In the genomic region with DNA sequence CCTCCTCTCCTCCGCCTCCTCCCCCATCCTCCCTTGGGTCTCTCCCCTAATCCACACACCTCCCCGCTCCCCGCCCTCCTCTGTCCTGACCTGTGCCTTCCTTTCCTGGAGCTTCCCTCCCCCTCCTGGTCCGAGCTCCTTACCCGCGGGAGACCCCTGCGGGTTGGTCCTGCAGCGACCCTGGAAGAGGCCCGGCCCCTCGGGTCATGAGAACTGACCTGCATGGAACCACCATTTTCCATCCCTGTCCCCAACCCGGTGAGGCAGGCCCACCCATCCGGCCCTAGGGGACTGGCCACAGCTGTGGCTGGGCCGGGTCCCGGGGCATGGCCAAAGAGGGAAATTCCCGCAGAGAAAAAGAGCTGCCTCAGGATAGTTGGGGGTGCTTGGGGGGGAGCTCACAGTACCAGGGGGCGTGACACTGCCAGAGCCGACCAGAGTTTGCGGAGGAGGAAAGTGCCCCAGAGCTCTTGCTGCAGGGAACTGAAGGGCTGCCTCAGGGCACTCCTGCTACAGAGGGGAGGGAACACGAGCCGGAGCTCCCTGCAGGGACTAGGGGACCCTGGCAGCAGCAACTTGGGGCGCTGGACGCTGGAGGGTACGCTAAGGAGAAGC, we compare ENCODE assay signal across 8 cellular contexts. TPM values are rescaled to one million over a fixed set of nuclear protein-coding genes. Genes with fewer than 3 reads are reported as not detected.
DNase-seq lines count a peak whose midpoint lies in the region; ATAC-seq and TF ChIP-seq lines count a peak whose summit lies in the region.

No MANE protein-coding gene starts in this region.

- WGBS in body of pancreas, 2 donors, result 0 to 1% methylated on average over 19 to 23 of the region's 23 CpGs

- intact Hi-C loops in body of pancreas (cut with DNase I), result no loop called here

- TF ChIP-seq CTCF in body of pancreas (IDR thresholded peaks at IDR 0.05), result no peak

- H3K4me1 ChIP-seq in body of pancreas, result peaks cover 34% of the 10 kb centered on the region

- H3K27ac ChIP-seq in body of pancreas, result peak overlapping the region; percentile 78 to 90 (median 86)

- peak; percentile 42 for DNase-seq in NCI-H2196 (lab: John Stamatoyannopoulos, UW; ENCODE audit: unreplicated experiment)
- no peak for DNase-seq in NCI-H2196 treated with DMSO at 0.1 percent for 48 hours (lab: John Stamatoyannopoulos, UW; ENCODE audit: unreplicated experiment)
- DNase-seq in H4 (ENCODE audit: low spot score), result peak; percentile 34
- DNase-seq in NCI-H345 (lab: John Stamatoyannopoulos, UW), result peak; percentile 71
- DNase-seq in body of pancreas, result peak; percentile 44 to 51 (median 46)
- DNase-seq in iPS-NIHi11 (ENCODE audit: low spot score), result peak; percentile 72
- no peak for DNase-seq in skeletal muscle cell (ENCODE audit: low read depth)
- no peak for DNase-seq in NCI-H774 (lab: John Stamatoyannopoulos, UW)

- no peak for TF ChIP-seq POLR2A in body of pancreas (IDR thresholded peaks at IDR 0.05)

- ATAC-seq in body of pancreas, result peak; percentile 10

- H3K36me3 ChIP-seq in body of pancreas (replicated peaks in 1 of 2; ENCODE audit: insufficient read depth in 1 of 2, low read depth in 2 of 2), result no peaks in the 10 kb centered on the region

- H3K4me3 ChIP-seq in body of pancreas (peak overlapping the region; percentile 69 to 76), skeletal muscle cell (ENCODE audit: low read depth, low read length) (peak overlapping the region; percentile 74)

- H3K27me3 ChIP-seq in body of pancreas, result no peaks in the 10 kb centered on the region

- no peaks in the 10 kb centered on the region for H3K9me3 ChIP-seq in body of pancreas

RNA-seq across cellular contexts. Expression of a gene that starts 0.6 kb away (rescaled TPM):
- 11.2 and 15.4 TPM in 2 replicates for total RNA-seq in H4 (2014; rRNA removed; shearing (Covaris generic))
- 100 to 1,000 TPM in 1 of 2 donors, 10 to 100 TPM in 1; 58.4 to 142 TPM for total RNA-seq in body of pancreas

RNA-seq across cellular contexts. Expression of a gene that starts 13.1 kb away (rescaled TPM):
- total RNA-seq in H4 (2014; rRNA removed; shearing (Covaris generic)), result not detected in 2 replicates
- total RNA-seq in body of pancreas, result not detected

RNA-seq across cellular contexts. Expression of a gene that starts 27.7 kb away (rescaled TPM):
- 7.3 and 11.3 TPM in 2 replicates for total RNA-seq in H4 (2014; rRNA removed; shearing (Covaris generic))
- total RNA-seq in body of pancreas, result 10 to 100 TPM; 28.3 to 39.2 TPM

RNA-seq across cellular contexts. Expression of a gene that starts 28.6 kb away (rescaled TPM):
- total RNA-seq in H4 (2014; rRNA removed; shearing (Covaris generic)), result not detected in 2 replicates
- 1 to 10 TPM in 1 of 2 donors, not detected in 1; 1.0 TPM for total RNA-seq in body of pancreas

RNA-seq across cellular contexts. Expression of a gene that starts 30.1 kb away (rescaled TPM):
- 0.47 and 0.68 TPM in 2 replicates for total RNA-seq in H4 (2014; rRNA removed; shearing (Covaris generic))
- 1 to 10 TPM in 1 of 2 donors, not detected in 1; 1.3 TPM for total RNA-seq in body of pancreas

Comparison
In these comparisons a context has a peak if more than half of its experiments do, and no peak if none do; other contexts are left out.
1. DNase-seq: peak in NCI-H2196 (single experiment), H4 (single experiment), NCI-H345 (single experiment), body of pancreas (4 of 4) and iPS-NIHi11 (single experiment); none in NCI-H2196 treated with DMSO at 0.1 percent for 48 hours (single experiment), skeletal muscle cell (single experiment) and NCI-H774 (single experiment).